Comparison of ENCODE assay signal across 36 cellular contexts in genomic region chr19:30333291-30334065, GRCh38. TPM values are rescaled to one million over a fixed set of nuclear protein-coding genes. Genes with fewer than 3 reads are reported as not detected.
"Had no signal": no experiment of that assay in that cellular context is flagged by ENCODE, and none has a peak within 500 bp of the region (broad histone marks: within the 10 kb centered on the region; RNA-seq: fewer than 3 reads in every experiment).

No MANE protein-coding gene starts in this region.

- H3K27me3 Mint-ChIP-seq: activated B cell treated with CpG ODN at 0.5 μM for 24 hours; activated CD8-positive, alpha-beta T cell treated with anti-CD3 and anti-CD28 coated beads for 36 hours; activated naive CD4-positive, alpha-beta T cell treated with anti-CD3 and anti-CD28 coated beads, Interleukin-2, amount 10 ng/mL, durations not matched to agents 7 days and 5 days; activated T-cell treated with anti-CD3 and anti-CD28 coated beads, Interleukin-2, amount 50 U/mL, for 24 hours; brain had no signal

- H3K27ac Mint-ChIP-seq: activated B cell treated with CpG ODN at 0.5 μM for 24 hours; activated CD8-positive, alpha-beta T cell treated with anti-CD3 and anti-CD28 coated beads for 36 hours; activated naive CD4-positive, alpha-beta T cell treated with anti-CD3 and anti-CD28 coated beads, Interleukin-2, amount 10 ng/mL, durations not matched to agents 7 days and 5 days; activated naive CD4-positive, alpha-beta T cell treated with anti-CD3 and anti-CD28 coated beads, Interleukin-2, amount 50 U/mL, for 72 hours; activated naive CD8-positive, alpha-beta T cell treated with anti-CD3 and anti-CD28 coated beads, Interleukin-2, amount 10 ng/mL, durations not matched to agents 7 days and 5 days; activated T-cell treated with anti-CD3 and anti-CD28 coated beads, Interleukin-2, amount 50 U/mL, for 24 hours; activated T-cell treated with anti-CD3 and anti-CD28 coated beads, Interleukin-2, amount 50 U/mL, for 72 hours; brain; dendritic cell treated with granulocyte-macrophage colony-stimulating factor and Interleukin-4, amounts not matched to agents 40 ng/mL and 50 ng/mL, for 4 days; T-cell; T-helper 1 cell treated with Interleukin-12 subunit alpha and Interleukin-12 subunit beta and Interleukin-4 antibody, amounts not matched to agents 30 μg/mL and 1 μg/mL, for 36 hours; T-helper 2 cell treated with Interferon-gamma antibody and Interleukin-4, amounts not matched to agents 5 μg/mL and 100 μg/mL, for 36 hours had no signal

- H3K4me3 Mint-ChIP-seq: activated B cell treated with CpG ODN at 0.5 μM for 24 hours; activated CD8-positive, alpha-beta T cell treated with anti-CD3 and anti-CD28 coated beads for 36 hours; activated naive CD4-positive, alpha-beta T cell treated with anti-CD3 and anti-CD28 coated beads, Interleukin-2, amount 10 ng/mL, durations not matched to agents 7 days and 5 days; activated naive CD8-positive, alpha-beta T cell treated with anti-CD3 and anti-CD28 coated beads, Interleukin-2, amount 10 ng/mL, durations not matched to agents 7 days and 5 days; activated T-cell treated with anti-CD3 and anti-CD28 coated beads, Interleukin-2, amount 50 U/mL, for 24 hours; activated T-cell treated with anti-CD3 and anti-CD28 coated beads, Interleukin-2, amount 50 U/mL, for 72 hours; brain; dendritic cell treated with granulocyte-macrophage colony-stimulating factor and Interleukin-4, amounts not matched to agents 40 ng/mL and 50 ng/mL, for 4 days; T-cell; T-helper 1 cell treated with Interleukin-12 subunit alpha and Interleukin-12 subunit beta and Interleukin-4 antibody, amounts not matched to agents 30 μg/mL and 1 μg/mL, for 36 hours; T-helper 2 cell treated with Interferon-gamma antibody and Interleukin-4, amounts not matched to agents 5 μg/mL and 100 μg/mL, for 36 hours had no signal

- H3K4me3 ChIP-seq: ascending aorta, breast epithelium, cardiac muscle cell, colonic mucosa, dorsolateral prefrontal cortex, esophagus muscularis mucosa, gastrocnemius medialis had no signal

- DNase-seq: activated B cell treated with CpG ODN at 0.5 μM for 24 hours; activated CD4-positive, alpha-beta T cell treated with anti-CD3 and anti-CD28 coated beads for 48 hours; activated CD4-positive, alpha-beta T cell treated with anti-CD3 and anti-CD28 coated beads, Interleukin-2, amount 50 U/mL, for 1 hour; activated CD4-positive, alpha-beta T cell treated with anti-CD3 and anti-CD28 coated beads, Interleukin-2, amount 50 U/mL, for 48 hours; activated CD8-positive, alpha-beta memory T cell treated with anti-CD3 and anti-CD28 coated beads for 24 hours; activated CD8-positive, alpha-beta T cell treated with anti-CD3 and anti-CD28 coated beads for 36 hours; activated gamma-delta T cell; activated naive CD4-positive, alpha-beta T cell; activated naive CD4-positive, alpha-beta T cell treated with anti-CD3 and anti-CD28 coated beads, Interleukin-2, amount 10 ng/mL, durations not matched to agents 7 days and 5 days; activated naive CD8-positive, alpha-beta T cell treated with anti-CD3 and anti-CD28 coated beads, Interleukin-2, amount 10 ng/mL, durations not matched to agents 7 days and 5 days; activated T-cell treated with anti-CD3 and anti-CD28 coated beads for 4 hours; activated T-cell treated with anti-CD3 and anti-CD28 coated beads, Interleukin-2, amount 50 U/mL, for 24 hours; activated T-cell treated with anti-CD3 and anti-CD28 coated beads, Interleukin-2, amount 50 U/mL, for 72 hours; central memory CD4-positive, alpha-beta T cell; cerebellar nuclear complex; colonic mucosa; effector memory CD4-positive, alpha-beta T cell; erythroblast; foreskin keratinocyte; gastrocnemius medialis; glutamatergic neuron; SW 1271; T-cell; T1000; WERI-Rb-1 had no signal

- H3K4me1 Mint-ChIP-seq: activated B cell treated with CpG ODN at 0.5 μM for 24 hours; activated naive CD4-positive, alpha-beta T cell treated with anti-CD3 and anti-CD28 coated beads, Interleukin-2, amount 10 ng/mL, durations not matched to agents 7 days and 5 days; activated naive CD8-positive, alpha-beta T cell treated with anti-CD3 and anti-CD28 coated beads, Interleukin-2, amount 10 ng/mL, durations not matched to agents 7 days and 5 days; brain; T-cell had no signal

- H3K27ac ChIP-seq: ascending aorta, breast epithelium, cardiac muscle cell, colonic mucosa, esophagus muscularis mucosa, foreskin keratinocyte, gastrocnemius medialis, WERI-Rb-1 had no signal

- H3K4me1 ChIP-seq: ascending aorta, breast epithelium, colonic mucosa, esophagus muscularis mucosa, foreskin keratinocyte, gastrocnemius medialis had no signal

- ATAC-seq: activated CD4-positive, CD25-positive, alpha-beta regulatory T cell treated with anti-CD3 and anti-CD28 coated beads, Interleukin-2, amount 50 U/mL, for 24 hours; activated CD8-positive, alpha-beta T cell treated with anti-CD3 and anti-CD28 coated beads for 36 hours; activated naive CD4-positive, alpha-beta T cell treated with anti-CD3 and anti-CD28 coated beads, Interleukin-2, amount 50 U/mL, for 72 hours; activated T-cell treated with anti-CD3 and anti-CD28 coated beads, Interleukin-2, amount 50 U/mL, for 72 hours; foreskin keratinocyte; gastrocnemius medialis; T-cell had no signal

- H3K36me3 Mint-ChIP-seq: activated naive CD4-positive, alpha-beta T cell treated with anti-CD3 and anti-CD28 coated beads, Interleukin-2, amount 10 ng/mL, durations not matched to agents 7 days and 5 days; activated naive CD4-positive, alpha-beta T cell treated with anti-CD3 and anti-CD28 coated beads, Interleukin-2, amount 50 U/mL, for 72 hours; activated naive CD8-positive, alpha-beta T cell treated with anti-CD3 and anti-CD28 coated beads, Interleukin-2, amount 10 ng/mL, durations not matched to agents 7 days and 5 days; T-cell had no signal

- H3K27me3 ChIP-seq: ascending aorta, breast epithelium, cardiac muscle cell, colonic mucosa, foreskin keratinocyte, gastrocnemius medialis had no signal

- H3K9me3 ChIP-seq: ascending aorta, breast epithelium, colonic mucosa, esophagus muscularis mucosa, gastrocnemius medialis had no signal

- H3K36me3 ChIP-seq: ascending aorta, breast epithelium, cardiac muscle cell, colonic mucosa, esophagus muscularis mucosa, gastrocnemius medialis, WERI-Rb-1 had no signal

RNA-seq across cellular contexts. Expression of gene ZNF536, which starts 38.7 kb away (rescaled TPM):
- total RNA-seq: activated B cell treated with CpG ODN at 0.5 μM for 24 hours; activated CD8-positive, alpha-beta T cell treated with anti-CD3 and anti-CD28 coated beads for 36 hours; activated naive CD4-positive, alpha-beta T cell treated with anti-CD3 and anti-CD28 coated beads, Interleukin-2, amount 50 U/mL, for 72 hours; activated naive CD8-positive, alpha-beta T cell treated with anti-CD3 and anti-CD28 coated beads, Interleukin-2, amount 10 ng/mL, durations not matched to agents 7 days and 5 days; ascending aorta; foreskin keratinocyte had no signal
- polyA plus RNA-seq: foreskin keratinocyte had no signal
